In the genomic region with DNA sequence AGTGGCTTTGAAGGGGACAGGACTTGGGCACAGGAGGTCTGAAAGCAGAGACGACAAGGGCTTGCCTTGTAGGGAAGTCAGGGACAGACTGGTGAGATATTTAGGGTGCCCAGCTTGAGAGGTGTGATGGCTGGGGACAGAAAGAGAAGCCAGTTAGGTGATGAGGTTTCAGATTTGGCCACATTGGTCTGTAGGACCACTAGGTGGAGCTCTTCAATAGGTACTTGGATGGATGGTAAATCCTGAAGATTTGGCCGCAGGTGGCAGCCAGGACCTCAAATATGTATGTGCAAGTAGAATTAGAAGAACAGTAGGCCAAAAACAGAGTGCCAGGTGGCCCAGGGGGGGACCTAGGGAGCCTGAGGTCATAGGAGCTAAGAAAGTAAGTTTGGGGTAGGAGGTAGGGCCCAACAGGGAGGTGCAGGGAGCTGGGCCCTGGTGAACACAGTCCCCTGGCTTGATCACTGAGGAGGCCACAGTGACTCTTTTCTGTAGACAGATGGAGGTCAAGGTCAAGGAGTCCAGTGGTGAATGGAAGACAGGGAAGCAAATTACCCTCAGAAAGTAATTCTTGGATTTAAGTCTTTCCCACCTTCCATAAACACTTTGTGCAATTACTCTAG, we compare ENCODE assay signal across 4 cellular contexts. TPM values are rescaled to one million over a fixed set of nuclear protein-coding genes. Genes with fewer than 3 reads are reported as not detected.
"Had no signal": no experiment of that assay in that cellular context is flagged by ENCODE, and none has a peak within 500 bp of the region (broad histone marks: within the 10 kb centered on the region; RNA-seq: fewer than 3 reads in every experiment).

No MANE protein-coding gene starts in this region.

RNA-seq across cellular contexts. Expression of a gene that starts 34.1 kb away (rescaled TPM):
- total RNA-seq: activated B cell treated with CpG ODN at 0.5 μM for 24 hours; activated CD4-positive, alpha-beta T cell treated with anti-CD3 and anti-CD28 coated beads, Interleukin-2, amount 10 ng/mL, durations not matched to agents 7 days and 5 days; activated CD8-positive, alpha-beta memory T cell treated with anti-CD3 and anti-CD28 coated beads for 36 hours; activated naive CD4-positive, alpha-beta T cell treated with anti-CD3 and anti-CD28 coated beads for 36 hours had no signal
